In the genomic region with DNA sequence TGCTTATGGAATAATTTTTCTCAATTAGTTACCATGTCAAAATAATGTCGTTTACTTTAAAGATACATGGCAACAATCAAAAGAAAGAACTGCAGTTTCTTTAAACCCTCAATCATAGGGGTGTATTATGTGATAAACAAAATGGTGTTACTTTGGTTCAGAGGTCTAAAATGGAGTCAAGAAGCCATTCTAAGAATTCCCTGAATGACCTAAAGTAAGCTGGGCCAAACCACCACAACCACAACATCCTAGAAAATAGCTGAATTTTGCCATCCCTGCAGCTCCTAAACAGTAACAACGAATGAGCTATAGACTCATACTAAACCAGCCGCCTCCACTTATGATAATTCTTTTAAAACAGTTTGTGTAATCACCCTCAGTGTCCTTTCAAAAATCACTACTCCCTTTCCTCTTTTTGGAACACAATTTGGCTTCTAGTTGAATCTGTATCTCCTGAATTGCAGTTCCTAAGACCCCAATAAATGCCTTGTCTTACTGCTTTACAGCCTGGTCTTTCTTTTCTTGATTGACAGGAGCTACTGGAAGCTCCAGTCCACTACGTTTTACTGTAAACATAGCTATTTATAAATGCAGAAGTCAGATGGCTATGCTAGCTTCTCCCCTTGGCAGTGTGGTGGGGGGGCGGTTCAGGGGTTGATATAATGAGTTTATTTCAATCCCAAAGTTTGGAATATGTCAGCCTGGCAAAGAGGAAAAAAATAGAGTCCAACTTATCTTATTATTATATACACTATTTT, we compare ENCODE assay signal across 9 cellular contexts.
"Had no signal": no experiment of that assay in that cellular context is flagged by ENCODE, and none has a peak within 500 bp of the region (broad histone marks: within the 10 kb centered on the region; RNA-seq: fewer than 3 reads in every experiment).

No MANE protein-coding gene starts in this region.

- H3K4me3 ChIP-seq: gastrocnemius medialis, heart left ventricle had no signal

- H3K9ac ChIP-seq: parathyroid adenoma had no signal

- H3K9me3 ChIP-seq: gastrocnemius medialis, heart left ventricle had no signal

- H3K4me1 ChIP-seq: heart left ventricle, parathyroid adenoma had no signal

- H3K27me3 ChIP-seq: gastrocnemius medialis, heart left ventricle had no signal

- ATAC-seq: effector memory CD8-positive, alpha-beta T cell; gastrocnemius medialis; heart left ventricle; stimulated activated effector memory CD8-positive, alpha-beta T cell treated with anti-CD3 and anti-CD28 coated beads, Interleukin-12 subunit alpha, Interleukin-12 subunit beta, amount 100 ng/mL, for 72 hours had no signal

- DNase-seq: activated CD4-positive, alpha-beta T cell treated with anti-CD3 and anti-CD28 coated beads, Interleukin-2, amount 10 ng/mL, durations not matched to agents 7 days and 5 days; activated CD4-positive, CD25-positive, alpha-beta regulatory T cell; activated gamma-delta T cell treated with Interleukin-2 at 50 U/mL for 16 hours; activated naive CD8-positive, alpha-beta T cell treated with anti-CD3 and anti-CD28 coated beads for 36 hours; effector memory CD8-positive, alpha-beta T cell; gastrocnemius medialis; heart left ventricle had no signal

- H2AFZ ChIP-seq: parathyroid adenoma had no signal

- H3K79me2 ChIP-seq: parathyroid adenoma had no signal

- H3K27ac ChIP-seq: gastrocnemius medialis, heart left ventricle, parathyroid adenoma had no signal

- H3K36me3 ChIP-seq: gastrocnemius medialis, heart left ventricle had no signal
